In genomic region chr2:86223098-86223681, GRCh38 we compare ENCODE assay signal across 10 cellular contexts. TPM values are rescaled to one million over a fixed set of nuclear protein-coding genes. Genes with fewer than 3 reads are reported as not detected.
DNase-seq lines count a peak whose midpoint lies in the region; ATAC-seq and TF ChIP-seq lines count a peak whose summit lies in the region.
"Had no signal": no experiment of that assay in that cellular context is flagged by ENCODE, and none has a peak within 500 bp of the region (broad histone marks: within the 10 kb centered on the region; RNA-seq: fewer than 3 reads in every experiment).

No MANE protein-coding gene starts in this region.

- H3K27ac ChIP-seq in Karpas-422 (ENCODE audit: low read length): no peak overlapping the region
- H3K27ac ChIP-seq: VCaP had no signal

- no peaks in the 10 kb centered on the region for H4K20me1 ChIP-seq in Karpas-422 (ENCODE audit: insufficient read depth, low read depth, low read length)

- H3K36me3 ChIP-seq in Karpas-422 (ENCODE audit: insufficient read depth, low read length): no peaks in the 10 kb centered on the region

- TF ChIP-seq CTCF in HFFc6 (IDR thresholded peaks at IDR 0.05) (no peak), brain (conservative IDR thresholded peaks at IDR 0.05) (no peak)

- DNase-seq in HFFc6 (peak; percentile 48), hypothalamus (lab: John Stamatoyannopoulos, UW) (peak in 34 of 51 donors; percentile 10 to 78 (median 42)), sciatic nerve (ENCODE audit: low spot score) (no peak), amniotic stem cell (lab: John Stamatoyannopoulos, UW) (no peak), NCI-H187 treated with DMSO at 0.1 percent for 48 hours (lab: John Stamatoyannopoulos, UW) (no peak), Karpas-422 (no peak)
- DNase-seq: NCI-H1092 had no signal

- peaks cover 39% of the 10 kb centered on the region for H3K4me1 Mint-ChIP-seq in HFFc6 (ENCODE audit: low read depth)
- H3K4me1 Mint-ChIP-seq in brain: peaks cover 49% of the 10 kb centered on the region

- H2AFZ ChIP-seq in Karpas-422 (ENCODE audit: low read length): no peak overlapping the region

- no peaks in the 10 kb centered on the region for H3K27me3 Mint-ChIP-seq in HFFc6 (ENCODE audit: insufficient read depth)
- no peaks in the 10 kb centered on the region for H3K27me3 Mint-ChIP-seq in brain

- H3K36me3 Mint-ChIP-seq in HFFc6 (ENCODE audit: low read depth) (no peaks in the 10 kb centered on the region), brain (no peaks in the 10 kb centered on the region)

- no peaks in the 10 kb centered on the region for H3K9me2 ChIP-seq in Karpas-422 (replicated peaks; ENCODE audit: insufficient read depth, low read length)

- H3K9me3 Mint-ChIP-seq in HFFc6 (no peaks in the 10 kb centered on the region), brain (no peaks in the 10 kb centered on the region)

- H3K27ac Mint-ChIP-seq in HFFc6 (peak overlapping the region; percentile 72), brain (peak overlapping the region; percentile 8 to 98 (median 87))

- intact Hi-C loops in sciatic nerve (cut with DNase I): loop anchor here (10.0 kb wide), 1 partner anchor 142 kb away; no protein-coding TSS in a partner anchor

- H3K4me3 ChIP-seq in Karpas-422 (ENCODE audit: low read length): no peak overlapping the region

- no peak overlapping the region for H3K4me2 ChIP-seq in Karpas-422 (ENCODE audit: low read depth, low read length, poor library complexity, severe bottlenecking)

- no peaks in the 10 kb centered on the region for H3K79me2 ChIP-seq in Karpas-422 (ENCODE audit: low read length)

- H3K27me3 ChIP-seq in Karpas-422 (ENCODE audit: low read length): no peaks in the 10 kb centered on the region

- H3K4me3 Mint-ChIP-seq in HFFc6: peak overlapping the region; percentile 52
- H3K4me3 Mint-ChIP-seq in brain: peak overlapping the region in 4 of 5 experiments; percentile 42 to 68 (median 46)

- H3K9me3 ChIP-seq in Karpas-422 (ENCODE audit: low read length): no peaks in the 10 kb centered on the region

- peak; percentile 89 for ATAC-seq in sciatic nerve
- ATAC-seq in HG02840 (IDR thresholded peaks at IDR 0.05; ENCODE audit: low FRiP score, unreplicated experiment): no peak

- H3K9ac ChIP-seq in Karpas-422 (ENCODE audit: low read length): no peak overlapping the region

- H3K4me1 ChIP-seq in Karpas-422 (ENCODE audit: low read length): no peaks in the 10 kb centered on the region

RNA-seq across cellular contexts. Expression of gene MRPL35, which starts 23.9 kb away (rescaled TPM):
- 10 to 100 TPM; 36.3 to 55.3 (median 46.6) TPM for total RNA-seq in HFFc6 (2021; fragmentation: NEBNext Ultra II Directional; extraction: Animal tissue kit (Norgen Biotek cat#: 25700))
- polyA plus RNA-seq in brain (ENCODE audit: insufficient read depth, low read depth, low replicate concordance): 16.4 TPM
- 21.5 TPM for total RNA-seq in sciatic nerve
- 45.8 and 73.9 TPM in 2 replicates for total RNA-seq in Karpas-422 (2014; rRNA removed; shearing (Covaris generic); ENCODE audit: low replicate concordance)

RNA-seq across cellular contexts. Expression of gene IMMT, which starts 27.9 kb away (rescaled TPM):
- total RNA-seq in HFFc6 (2021; fragmentation: NEBNext Ultra II Directional; extraction: Animal tissue kit (Norgen Biotek cat#: 25700)): 10 to 100 TPM; 83.0 to 93.4 (median 87.6) TPM
- 60.9 TPM for polyA plus RNA-seq in brain (ENCODE audit: insufficient read depth, low read depth, low replicate concordance)
- 60.0 TPM for total RNA-seq in sciatic nerve
- 75.6 and 115 TPM in 2 replicates for total RNA-seq in Karpas-422 (2014; rRNA removed; shearing (Covaris generic); ENCODE audit: low replicate concordance)

Comparison
In these comparisons a context has a peak if more than half of its experiments do, and no peak if none do; other contexts are left out.
1. DNase-seq: peak in HFFc6 (single experiment) and hypothalamus (34 of 51); none in sciatic nerve (single experiment), amniotic stem cell (single experiment), NCI-H187 treated with DMSO at 0.1 percent for 48 hours (single experiment) and Karpas-422 (single experiment).